ENCODE assay signal across 28 cellular contexts in genomic region chr12:100970894-100971293, GRCh38.
"Had no signal": no experiment of that assay in that cellular context is flagged by ENCODE, and none has a peak within 500 bp of the region (broad histone marks: within the 10 kb centered on the region; RNA-seq: fewer than 3 reads in every experiment).

No MANE protein-coding gene starts in this region.

- H3K36me3 Mint-ChIP-seq: naive thymus-derived CD8-positive, alpha-beta T cell; stimulated activated effector memory CD8-positive, alpha-beta T cell treated with anti-CD3 and anti-CD28 coated beads, Interleukin-12 subunit alpha, Interleukin-12 subunit beta, amount 100 ng/mL, for 72 hours had no signal

- H3K4me3 Mint-ChIP-seq: naive thymus-derived CD8-positive, alpha-beta T cell; nephron; neural crest cell; stimulated activated effector memory CD8-positive, alpha-beta T cell treated with anti-CD3 and anti-CD28 coated beads, Interleukin-12 subunit alpha, Interleukin-12 subunit beta, amount 100 ng/mL, for 72 hours; stimulated activated naive CD8-positive, alpha-beta T cell treated with anti-CD3 and anti-CD28 coated beads, Interleukin-15, Interleukin-2, amounts not matched to agents 100 ng/mL and 50 ng/mL, for 24 hours had no signal

- H3K27me3 Mint-ChIP-seq: stimulated activated naive CD8-positive, alpha-beta T cell treated with anti-CD3 and anti-CD28 coated beads, Interleukin-15, Interleukin-2, amounts not matched to agents 100 ng/mL and 50 ng/mL, for 24 hours had no signal

- H3K27ac ChIP-seq: hepatocyte, left lung, lower lobe of right lung, pancreas, prostate gland, skin epidermis, spleen, suprapubic skin, thoracic aorta, tibial artery, upper lobe of right lung had no signal

- H3K27ac Mint-ChIP-seq: naive thymus-derived CD8-positive, alpha-beta T cell; nephron; stimulated activated effector memory CD8-positive, alpha-beta T cell treated with anti-CD3 and anti-CD28 coated beads, Interleukin-12 subunit alpha, Interleukin-12 subunit beta, amount 100 ng/mL, for 72 hours; stimulated activated naive CD8-positive, alpha-beta T cell treated with anti-CD3 and anti-CD28 coated beads, Interleukin-15, Interleukin-2, amounts not matched to agents 100 ng/mL and 50 ng/mL, for 24 hours had no signal

- H3K36me3 ChIP-seq: left lung, lower lobe of right lung, pancreas, prostate gland, spleen, suprapubic skin, thoracic aorta, tibial artery, upper lobe of right lung had no signal

- H3K4me1 Mint-ChIP-seq: naive thymus-derived CD8-positive, alpha-beta T cell; neural crest cell; stimulated activated effector memory CD8-positive, alpha-beta T cell treated with anti-CD3 and anti-CD28 coated beads, Interleukin-12 subunit alpha, Interleukin-12 subunit beta, amount 100 ng/mL, for 72 hours had no signal

- DNase-seq: kidney glomerular epithelial cell; left cardiac atrium; left lung; lower lobe of right lung; mammary epithelial cell; mesenchymal stem cell; naive thymus-derived CD8-positive, alpha-beta T cell; nucleus accumbens; pancreas; posterior cingulate gyrus; retina; right cardiac atrium; spleen; stimulated activated CD4-positive, alpha-beta T cell treated with anti-CD3 and anti-CD28 coated beads, Interleukin-4, amount 100 ng/mL, for 24 hours; stimulated activated naive CD4-positive, alpha-beta T cell; tibial artery; trophoblast cell; upper lobe of right lung had no signal

- H3K9me3 Mint-ChIP-seq: nephron; neural crest cell; stimulated activated effector memory CD8-positive, alpha-beta T cell treated with anti-CD3 and anti-CD28 coated beads, Interleukin-12 subunit alpha, Interleukin-12 subunit beta, amount 100 ng/mL, for 72 hours; stimulated activated naive CD8-positive, alpha-beta T cell treated with anti-CD3 and anti-CD28 coated beads, Interleukin-15, Interleukin-2, amounts not matched to agents 100 ng/mL and 50 ng/mL, for 24 hours had no signal

- H3K79me2 ChIP-seq: hepatocyte had no signal

- ATAC-seq: left cardiac atrium; left lung; lower lobe of right lung; naive thymus-derived CD8-positive, alpha-beta T cell; pancreas; right cardiac atrium; sciatic nerve; stimulated activated effector memory CD8-positive, alpha-beta T cell treated with anti-CD3 and anti-CD28 coated beads, Interleukin-12 subunit alpha, Interleukin-12 subunit beta, amount 100 ng/mL, for 72 hours; upper lobe of right lung had no signal

- H3K4me2 ChIP-seq: hepatocyte had no signal

- H3K4me1 ChIP-seq: left lung, lower lobe of right lung, pancreas, spleen, suprapubic skin, tibial artery, upper lobe of right lung had no signal

- H3K27me3 ChIP-seq: hepatocyte, left lung, pancreas, spleen, suprapubic skin, tibial artery, upper lobe of right lung had no signal

- H2AFZ ChIP-seq: hepatocyte had no signal

- H3K9me3 ChIP-seq: left lung, lower lobe of right lung, pancreas, prostate gland, spleen, suprapubic skin, thoracic aorta, tibial artery, upper lobe of right lung had no signal

- H3K4me3 ChIP-seq: hepatocyte, left lung, lower lobe of right lung, pancreas, prostate gland, skin epidermis, spleen, suprapubic skin, thoracic aorta, tibial artery, upper lobe of right lung had no signal
